9 cellular contexts compared by ENCODE assay signal in the genomic region with DNA sequence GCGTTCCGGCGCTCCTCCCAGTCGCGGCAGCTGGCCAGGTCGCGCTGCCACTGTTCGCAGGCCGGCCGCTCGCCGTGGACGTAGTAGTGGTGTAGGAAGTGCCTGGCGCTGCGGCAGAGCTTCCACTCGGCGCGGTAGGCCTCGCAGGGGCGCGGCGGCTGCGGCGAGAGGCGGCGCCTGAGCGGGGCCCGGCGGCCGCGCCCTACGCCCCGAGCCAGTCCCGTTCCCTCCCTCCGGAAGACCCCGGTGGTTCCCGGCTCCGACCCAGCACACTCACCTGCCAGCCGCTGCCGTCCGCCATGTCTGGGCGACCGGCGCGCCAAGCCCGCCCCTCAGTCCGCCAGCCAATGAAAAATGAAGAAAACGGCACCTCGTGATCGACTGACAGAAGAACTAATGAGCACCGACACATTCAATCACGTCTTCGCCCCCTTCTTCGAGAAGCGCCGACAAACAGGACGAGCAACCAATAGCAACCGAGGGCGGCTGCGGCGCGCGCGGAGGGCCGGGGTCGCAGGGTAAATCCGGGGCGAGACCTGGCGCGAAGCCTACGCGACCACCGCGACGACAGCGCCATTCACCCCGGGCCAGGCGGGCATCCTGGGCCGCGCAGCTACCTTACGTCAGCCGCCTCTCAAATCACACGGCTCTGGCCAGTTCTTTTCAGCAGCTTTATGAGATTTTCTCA. TPM values are rescaled to one million over a fixed set of nuclear protein-coding genes. Genes with fewer than 3 reads are reported as not detected.
DNase-seq lines count a peak whose midpoint lies in the region; ATAC-seq, FAIRE-seq and TF ChIP-seq lines count a peak whose summit lies in the region.
"Had no signal": no experiment of that assay in that cellular context is flagged by ENCODE, and none has a peak within 500 bp of the region (broad histone marks: within the 10 kb centered on the region; RNA-seq: fewer than 3 reads in every experiment).

Gene C22orf39 (minus strand): TSS at position 324 of the 688 bp plus-strand sequence. CDS start 23 bp downstream, at position 301.

- H3K27ac ChIP-seq in kidney (ENCODE audit: low read depth in 2 of 2, low read length in 2 of 2), result peak within 1 kb of the TSS; percentile 85 to 86

- TF ChIP-seq CTCF in AG09319 (IDR thresholded peaks at IDR 0.05; ENCODE audit: low read depth, low read length), result no peak
- no peak for TF ChIP-seq CTCF in kidney (IDR thresholded peaks at IDR 0.05; ENCODE audit: borderline replicate concordance, extremely low read depth, insufficient read depth)

- H3K36me3 ChIP-seq in kidney (ENCODE audit: control insufficient read depth in 1 of 2, insufficient read depth in 2 of 2, low read length in 2 of 2), result peaks cover 5 to 10% of the 10 kb centered on the region in 2 donors

- H3K9me3 ChIP-seq in kidney (ENCODE audit: control insufficient read depth in 1 of 2, low read length in 2 of 2), result no peaks in the 10 kb centered on the region

- peak; percentile 64 for DNase-seq in AG09319 (ENCODE audit: extremely low read depth, low read depth)
- peak; percentile 84 for DNase-seq in NCI-H460 (ENCODE audit: extremely low read depth, low read depth)
- peak; percentile 80 for DNase-seq in activated CD4-positive, alpha-beta T cell treated with anti-CD3 and anti-CD28 coated beads for 1 hour
- DNase-seq in cerebellum (ENCODE audit: low spot score), result peak; percentile 99
- DNase-seq in kidney, result peak; percentile 94
- peak; percentile 90 for DNase-seq in stimulated activated CD4-positive, alpha-beta T cell treated with anti-CD3 and anti-CD28 coated beads, Interleukin-15, amount 100 ng/mL, for 24 hours

- intact Hi-C loops in kidney (cut with DNase I), result no loop called here

- peak within 1 kb of the TSS; percentile 85 to 90 for H3K9ac ChIP-seq in kidney (ENCODE audit: low read length in 2 of 2)

- H3K4me3 ChIP-seq in kidney (ENCODE audit: low read length in 2 of 2), result peak within 1 kb of the TSS; percentile 93 to 96

- peak; percentile 76 for ATAC-seq in GM19035 (IDR thresholded peaks at IDR 0.05; ENCODE audit: unreplicated experiment)
- ATAC-seq in HG03354 (IDR thresholded peaks at IDR 0.05; ENCODE audit: poor library complexity, severe bottlenecking, unreplicated experiment), result peak; percentile 87

- peaks cover 0 to 18% of the 10 kb centered on the region in 2 donors for H3K4me1 ChIP-seq in kidney (ENCODE audit: control insufficient read depth in 1 of 2, insufficient read depth in 1 of 2, low read depth in 1 of 2, low read length in 2 of 2)

- FAIRE-seq in kidney (lab: Jason Lieb, UNC), result peak; percentile 52
- FAIRE-seq: TTC549 had no signal

RNA-seq across cellular contexts. Expression of gene C22orf39, which starts in this region (rescaled TPM):
- 23.2 and 23.6 TPM in 2 replicates for total RNA-seq in NCI-H460 (2014; rRNA removed; shearing (Covaris generic))
- polyA plus RNA-seq in NCI-H460 (2014; cell fraction: nucleus; rRNA removed), result 20.2 and 21.4 TPM in 2 replicates
- total RNA-seq in cerebellum (42.0 TPM), kidney (27.1 TPM)
- 54.4 TPM for polyA plus RNA-seq in kidney (ENCODE audit: insufficient read depth, low read depth, low replicate concordance)

Comparison
In these comparisons a context has a peak if more than half of its experiments do, and no peak if none do; other contexts are left out.
1. Peak in every context shown above with its lines: DNase-seq, ATAC-seq, H3K4me3 ChIP-seq and H3K27ac ChIP-seq.